32 cellular contexts compared by ENCODE assay signal in genomic region chr7:892648-893593, GRCh38. TPM values are rescaled to one million over a fixed set of nuclear protein-coding genes. Genes with fewer than 3 reads are reported as not detected.
A peak's percentile ranks its signal among the peaks of the same experiment; 100 is the strongest.
DNase-seq lines count a peak whose midpoint lies in the region; ATAC-seq, FAIRE-seq and TF ChIP-seq lines count a peak whose summit lies in the region.
"Had no signal": no experiment of that assay in that cellular context is flagged by ENCODE, and none has a peak within 500 bp of the region (broad histone marks: within the 10 kb centered on the region; RNA-seq: fewer than 3 reads in every experiment).

No MANE protein-coding gene starts in this region.

- no peak for FAIRE-seq in small intestine (lab: Jason Lieb, UNC)
- FAIRE-seq: endometrium, GM12892 had no signal

- no peak for ATAC-seq in T-helper 17 cell
- peak; percentile 8 for ATAC-seq in left colon
- ATAC-seq: activated CD4-positive, CD25-positive, alpha-beta regulatory T cell treated with anti-CD3 and anti-CD28 coated beads, Interleukin-2, amount 50 U/mL, for 24 hours; lower lobe of right lung; PC-3 had no signal

- DNase-seq in Calu3 (no peak), T-helper 17 cell (no peak), left colon (no peak), small intestine (peak; percentile 21), T-helper 1 cell (no peak), GM19238 (ENCODE audit: insufficient read length, low spot score) (no peak), HFFc6 (no peak)
- DNase-seq: activated CD4-positive, alpha-beta memory T cell treated with anti-CD3 and anti-CD28 coated beads for 36 hours; activated naive CD4-positive, alpha-beta T cell treated with Interleukin-2 at 50 U/mL for 16 hours; brain microvascular endothelial cell; dorsolateral prefrontal cortex; esophagus squamous epithelium; foreskin melanocyte; kidney glomerular epithelial cell; lower lobe of right lung; MV-4-11; NCI-H1436; NCI-H2081; NCI-H2227 treated with DMSO at 0.1 percent for 48 hours; NCI-H526; PC-3; retina; Right ventricle myocardium superior; stimulated activated CD4-positive, alpha-beta T cell treated with anti-CD3 and anti-CD28 coated beads, Interleukin-2, amount 100 ng/mL, for 24 hours; thyroid gland had no signal

- H3K4me1 Mint-ChIP-seq in Calu3 (ENCODE audit: low read depth, unreplicated experiment) (peaks cover 18% of the 10 kb centered on the region), T-helper 17 cell (peaks cover 10% of the 10 kb centered on the region), HFFc6 (ENCODE audit: low read depth) (no peaks in the 10 kb centered on the region)
- H3K4me1 Mint-ChIP-seq: nephron had no signal

- H3K36me3 Mint-ChIP-seq in Calu3 (ENCODE audit: insufficient read depth, unreplicated experiment), result peaks cover 96% of the 10 kb centered on the region
- H3K36me3 Mint-ChIP-seq in T-helper 17 cell (ENCODE audit: low read depth), result peaks cover 18% of the 10 kb centered on the region
- H3K36me3 Mint-ChIP-seq in HFFc6 (ENCODE audit: low read depth), result peaks cover 30% of the 10 kb centered on the region

- H3K4me3 ChIP-seq in small intestine (ENCODE audit: low read depth in 1 of 2, low read length in 2 of 2), result no peak overlapping the region
- H3K4me3 ChIP-seq: BLaER1, dorsolateral prefrontal cortex, esophagus squamous epithelium, HAP-1, lower lobe of right lung, thyroid gland had no signal

- H3K27ac Mint-ChIP-seq in Calu3 (ENCODE audit: unreplicated experiment) (peak overlapping the region; percentile 71), T-helper 17 cell (no peak overlapping the region), HFFc6 (no peak overlapping the region)

- no peaks in the 10 kb centered on the region for H3K9me3 Mint-ChIP-seq in Calu3 (ENCODE audit: low read depth, unreplicated experiment)
- no peaks in the 10 kb centered on the region for H3K9me3 Mint-ChIP-seq in HFFc6
- H3K9me3 Mint-ChIP-seq: activated CD4-positive, alpha-beta memory T cell treated with anti-CD3 and anti-CD28 coated beads for 36 hours; nephron had no signal

- H3K27me3 ChIP-seq in small intestine (ENCODE audit: control insufficient read depth in 2 of 2, insufficient read depth in 2 of 2, low read length in 2 of 2), result no peaks in the 10 kb centered on the region
- H3K27me3 ChIP-seq: BLaER1, brain microvascular endothelial cell, dorsolateral prefrontal cortex, esophagus squamous epithelium, thyroid gland had no signal

- no peaks in the 10 kb centered on the region for H3K4me1 ChIP-seq in small intestine (ENCODE audit: control insufficient read depth in 2 of 2, insufficient read depth in 1 of 2, low read depth in 1 of 2, low read length in 1 of 2)
- H3K4me1 ChIP-seq: HAP-1 had no signal

- H3K4me3 Mint-ChIP-seq in Calu3 (ENCODE audit: low read depth, unreplicated experiment) (peak overlapping the region; percentile 5), T-helper 17 cell (peak overlapping the region; percentile 28), HFFc6 (no peak overlapping the region)
- H3K4me3 Mint-ChIP-seq: activated CD4-positive, alpha-beta memory T cell treated with anti-CD3 and anti-CD28 coated beads for 36 hours; nephron had no signal

- H3K27me3 Mint-ChIP-seq in Calu3 (ENCODE audit: unreplicated experiment) (no peaks in the 10 kb centered on the region), T-helper 17 cell (no peaks in the 10 kb centered on the region), HFFc6 (ENCODE audit: insufficient read depth) (peaks cover 4% of the 10 kb centered on the region; the same call in 1 of the 2 replicates)
- H3K27me3 Mint-ChIP-seq: activated CD4-positive, alpha-beta memory T cell treated with anti-CD3 and anti-CD28 coated beads for 36 hours had no signal

- TF ChIP-seq CTCF in Calu3 (IDR thresholded peaks at IDR 0.05; ENCODE audit: unreplicated experiment) (no peak), HFFc6 (IDR thresholded peaks at IDR 0.05) (no peak)

- CTCF ChIA-PET in Calu3 (lab: Charles Lee), result interaction anchor here (0.6 kb wide), 1 partner anchor 246 kb away, joined by 3 read pairs; no protein-coding TSS in a partner anchor

- 92 to 95% (median 93%) methylated on average over 40 to 48 of the region's 48 CpGs for WGBS in small intestine, 3 donors

- peaks cover 32 to 38% of the 10 kb centered on the region in 2 donors for H3K36me3 ChIP-seq in small intestine (ENCODE audit: control insufficient read depth in 2 of 2, insufficient read depth in 2 of 2, low read length in 2 of 2)

- no peak overlapping the region for H3K27ac ChIP-seq in small intestine (ENCODE audit: low read depth in 1 of 2, low read length in 1 of 2)
- H3K27ac ChIP-seq: BLaER1, brain microvascular endothelial cell, esophagus squamous epithelium, HL-60, lower lobe of right lung, thyroid gland had no signal

- TSS peak; percentile 23 for BruUV-seq in Calu3 (replicated peaks; lab: Mats Ljungman, UMichigan)

- H3K9me3 ChIP-seq in T-helper 17 cell (ENCODE audit: control insufficient read depth, low read length, poor library complexity, severe bottlenecking), result no peaks in the 10 kb centered on the region
- no peaks in the 10 kb centered on the region for H3K9me3 ChIP-seq in small intestine (ENCODE audit: control insufficient read depth, low read depth)
- H3K9me3 ChIP-seq: BLaER1, esophagus squamous epithelium, HAP-1, lower lobe of right lung, thyroid gland had no signal

- intact Hi-C loops in Calu3 (cut with micrococcal nuclease; ENCODE audit: unreplicated experiment), result no loop called here
- intact Hi-C loops in left colon (cut with DNase I, micrococcal nuclease), result no loop called here

RNA-seq across cellular contexts. Expression of gene GET4, which starts 16.6 kb away (rescaled TPM):
- total RNA-seq in Calu3 (2022), result 145 and 167 TPM in 2 replicates
- total RNA-seq in T-helper 17 cell, result 10 to 100 TPM; 58.5 to 81.0 TPM
- 10 to 100 TPM; 45.1 to 46.0 TPM for total RNA-seq in left colon
- 10 to 100 TPM; 38.9 to 87.2 (median 71.9) TPM for polyA plus RNA-seq in small intestine
- total RNA-seq in HFFc6 (2021; fragmentation: NEBNext Ultra II Directional; extraction: Animal tissue kit (Norgen Biotek cat#: 25700)), result 10 to 100 TPM; 21.3 to 26.3 (median 25.5) TPM
